In the genomic region with DNA sequence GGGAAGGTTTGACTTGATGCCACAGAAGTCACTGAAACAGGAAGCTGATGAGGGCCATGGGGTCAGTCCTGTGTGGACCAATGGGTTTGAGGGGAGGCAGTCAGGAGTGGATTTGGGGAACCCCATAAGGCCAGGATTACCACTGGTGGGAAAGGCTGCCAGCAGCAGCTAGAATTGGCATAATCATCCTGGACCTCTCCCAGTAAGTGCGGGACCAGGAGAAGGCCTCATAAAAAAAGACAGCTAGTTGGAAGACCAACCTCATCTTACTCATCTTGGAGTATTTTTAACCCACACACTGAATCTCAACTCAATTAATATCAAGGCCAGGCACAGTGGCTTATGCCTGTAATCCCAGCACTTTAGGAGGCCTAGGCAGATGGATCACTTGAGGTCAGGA, we compare ENCODE assay signal across 22 cellular contexts.
"Had no signal": no experiment of that assay in that cellular context is flagged by ENCODE, and none has a peak within 500 bp of the region (broad histone marks: within the 10 kb centered on the region; RNA-seq: fewer than 3 reads in every experiment).

No MANE protein-coding gene starts in this region.

- H3K27ac ChIP-seq: foreskin keratinocyte, hepatocyte, psoas muscle, right lobe of liver, skin epidermis, stomach, thoracic aorta, transverse colon had no signal

- H2AFZ ChIP-seq: hepatocyte had no signal

- H3K4me3 ChIP-seq: hepatocyte, lung, psoas muscle, right lobe of liver, skin epidermis, stomach, thoracic aorta, transverse colon had no signal

- H3K4me1 ChIP-seq: foreskin keratinocyte, psoas muscle had no signal

- H3K36me3 ChIP-seq: right lobe of liver, stomach, thoracic aorta, transverse colon had no signal

- H3K9me3 ChIP-seq: psoas muscle, right lobe of liver, stomach, thoracic aorta, transverse colon had no signal

- ATAC-seq: esophagus mucosa; foreskin keratinocyte; left colon; left ventricle myocardium superior; psoas muscle; right lobe of liver; stimulated activated naive B cell treated with anti-CD40 and anti-IgM and Interleukin-4, amounts not matched to agents 10 μg/mL and 1 μg/mL and 100 μg/mL, for 72 hours had no signal

- H3K4me2 ChIP-seq: hepatocyte had no signal

- DNase-seq: effector memory CD4-positive, alpha-beta T cell; foreskin keratinocyte; head of caudate nucleus; left colon; left ventricle myocardium superior; mesendoderm; naive B cell; occipital lobe; psoas muscle; retina; right lobe of liver; stimulated activated CD4-positive, alpha-beta T cell treated with anti-CD3 and anti-CD28 coated beads, Interleukin-2, amount 100 ng/mL, for 24 hours; stimulated activated CD4-positive, alpha-beta T cell treated with anti-CD3 and anti-CD28 coated beads, Interleukin-4, amount 100 ng/mL, for 4 hours; stimulated activated naive B cell treated with anti-CD40 and anti-IgM and Interleukin-4, amounts not matched to agents 10 μg/mL and 1 μg/mL and 100 μg/mL, for 72 hours; stomach; substantia nigra; transverse colon had no signal

- H3K27me3 ChIP-seq: hepatocyte had no signal
